Comparison of ENCODE assay signal across 15 cellular contexts in the genomic region with DNA sequence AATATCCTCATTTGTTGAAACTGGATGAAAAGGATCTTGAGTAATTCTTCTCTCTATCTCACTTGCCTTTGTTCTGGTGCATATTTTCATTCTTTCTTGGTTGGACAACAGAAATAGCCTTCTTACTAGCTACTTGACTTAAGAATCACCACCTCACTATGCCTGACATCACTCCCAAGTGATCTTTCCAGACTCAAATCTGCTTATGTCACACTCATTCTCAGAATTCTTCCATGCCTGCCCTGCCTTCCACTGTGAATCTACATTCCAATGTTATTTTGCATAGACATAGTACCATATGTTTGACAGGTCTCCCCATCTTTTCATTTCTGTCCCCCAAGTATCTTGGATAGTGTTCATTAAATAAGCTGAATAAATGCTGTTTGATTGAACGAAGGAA.
DNase-seq lines count a peak whose midpoint lies in the region; ATAC-seq and TF ChIP-seq lines count a peak whose summit lies in the region.
"Had no signal": no experiment of that assay in that cellular context is flagged by ENCODE, and none has a peak within 500 bp of the region (broad histone marks: within the 10 kb centered on the region; RNA-seq: fewer than 3 reads in every experiment).

No MANE protein-coding gene starts in this region.

- no peaks in the 10 kb centered on the region for H3K9me3 ChIP-seq in uterus
- H3K9me3 ChIP-seq in CD8-positive, alpha-beta memory T cell (ENCODE audit: low read length): no peaks in the 10 kb centered on the region

- no peaks in the 10 kb centered on the region for H3K27me3 Mint-ChIP-seq in HFFc6 (ENCODE audit: insufficient read depth)
- H3K27me3 Mint-ChIP-seq in CD8-positive, alpha-beta memory T cell: peaks cover 3 to 12% of the 10 kb centered on the region in 2 donors
- H3K27me3 Mint-ChIP-seq: brain; stimulated activated naive CD8-positive, alpha-beta T cell treated with anti-CD3 and anti-CD28 coated beads, Interleukin-15, Interleukin-2, amounts not matched to agents 100 ng/mL and 50 ng/mL, for 24 hours had no signal

- DNase-seq in A172 (ENCODE audit: low spot score) (peak; percentile 69), HFFc6 (peak; percentile 89), astrocyte of the hippocampus (ENCODE audit: low read depth, low spot score) (peak; percentile 84), iris pigment epithelial cell (ENCODE audit: low read depth) (peak; percentile 97), uterus (no peak), GM19240 (ENCODE audit: insufficient read length, low spot score) (no peak)
- no peak for DNase-seq in CD8-positive, alpha-beta memory T cell
- DNase-seq: 8988T; effector CD4-positive, alpha-beta T cell; NCI-H187 treated with DMSO at 0.1 percent for 48 hours; NCI-H524 had no signal

- H3K9me3 Mint-ChIP-seq in HFFc6: no peaks in the 10 kb centered on the region
- no peaks in the 10 kb centered on the region for H3K9me3 Mint-ChIP-seq in CD8-positive, alpha-beta memory T cell
- H3K9me3 Mint-ChIP-seq: brain; stimulated activated naive CD8-positive, alpha-beta T cell treated with anti-CD3 and anti-CD28 coated beads, Interleukin-15, Interleukin-2, amounts not matched to agents 100 ng/mL and 50 ng/mL, for 24 hours had no signal

- intact Hi-C loops in uterus (cut with DNase I; ENCODE audit: low total_unique reads): no loop called here

- peak overlapping the region; percentile 13; the same call in 1 of the 2 replicates for H3K4me3 Mint-ChIP-seq in HFFc6
- no peak overlapping the region for H3K4me3 Mint-ChIP-seq in CD8-positive, alpha-beta memory T cell
- H3K4me3 Mint-ChIP-seq: brain; stimulated activated naive CD8-positive, alpha-beta T cell treated with anti-CD3 and anti-CD28 coated beads, Interleukin-15, Interleukin-2, amounts not matched to agents 100 ng/mL and 50 ng/mL, for 24 hours had no signal

- no peaks in the 10 kb centered on the region for H3K27me3 ChIP-seq in uterus
- H3K27me3 ChIP-seq in CD8-positive, alpha-beta memory T cell (ENCODE audit: insufficient read depth, low read length, poor library complexity, severe bottlenecking): no peaks in the 10 kb centered on the region

- no peaks in the 10 kb centered on the region for H3K36me3 ChIP-seq in uterus
- H3K36me3 ChIP-seq in CD8-positive, alpha-beta memory T cell (ENCODE audit: insufficient read depth, low read length): no peaks in the 10 kb centered on the region

- peaks cover 82% of the 10 kb centered on the region for H3K4me1 Mint-ChIP-seq in HFFc6 (ENCODE audit: low read depth)
- H3K4me1 Mint-ChIP-seq in CD8-positive, alpha-beta memory T cell: no peaks in the 10 kb centered on the region

- TF ChIP-seq CTCF in HFFc6 (IDR thresholded peaks at IDR 0.05): no peak
- no peak for TF ChIP-seq CTCF in uterus (IDR thresholded peaks at IDR 0.05)

- no peaks in the 10 kb centered on the region for H3K4me1 ChIP-seq in uterus
- H3K4me1 ChIP-seq in CD8-positive, alpha-beta memory T cell (ENCODE audit: insufficient read depth, low read length): no peaks in the 10 kb centered on the region

- ATAC-seq in HG03432 (IDR thresholded peaks at IDR 0.05; ENCODE audit: unreplicated experiment): no peak

- no peak overlapping the region for H3K27ac ChIP-seq in uterus
- no peak overlapping the region for H3K27ac ChIP-seq in CD8-positive, alpha-beta memory T cell (ENCODE audit: low read depth, low read length)
- H3K27ac ChIP-seq: VCaP had no signal

- CTCF ChIA-PET in CD8-positive, alpha-beta memory T cell (lab: Charles Lee): no interaction called here

- no peak for TF ChIP-seq POLR2A in uterus (IDR thresholded peaks at IDR 0.05)

- H3K36me3 Mint-ChIP-seq in HFFc6 (ENCODE audit: low read depth): peaks cover 13% of the 10 kb centered on the region
- no peaks in the 10 kb centered on the region for H3K36me3 Mint-ChIP-seq in CD8-positive, alpha-beta memory T cell
- H3K36me3 Mint-ChIP-seq: brain had no signal

- peak overlapping the region; percentile 47 for H3K27ac Mint-ChIP-seq in HFFc6
- no peak overlapping the region for H3K27ac Mint-ChIP-seq in CD8-positive, alpha-beta memory T cell
- H3K27ac Mint-ChIP-seq: brain; stimulated activated naive CD8-positive, alpha-beta T cell treated with anti-CD3 and anti-CD28 coated beads, Interleukin-15, Interleukin-2, amounts not matched to agents 100 ng/mL and 50 ng/mL, for 24 hours had no signal

- H3K4me3 ChIP-seq in uterus: no peak overlapping the region
- H3K4me3 ChIP-seq in CD8-positive, alpha-beta memory T cell (ENCODE audit: low read length): no peak overlapping the region

- POLR2A ChIA-PET in CD8-positive, alpha-beta memory T cell (lab: Charles Lee): no interaction called here

Comparison
In these comparisons a context has a peak if more than half of its experiments do, and no peak if none do; other contexts are left out.
1. DNase-seq: peak in A172 (single experiment), HFFc6 (single experiment), astrocyte of the hippocampus (single experiment) and iris pigment epithelial cell (single experiment); none in uterus (0 of 2), GM19240 (single experiment) and CD8-positive, alpha-beta memory T cell (0 of 5).